8 cellular contexts compared by ENCODE assay signal in the genomic region with DNA sequence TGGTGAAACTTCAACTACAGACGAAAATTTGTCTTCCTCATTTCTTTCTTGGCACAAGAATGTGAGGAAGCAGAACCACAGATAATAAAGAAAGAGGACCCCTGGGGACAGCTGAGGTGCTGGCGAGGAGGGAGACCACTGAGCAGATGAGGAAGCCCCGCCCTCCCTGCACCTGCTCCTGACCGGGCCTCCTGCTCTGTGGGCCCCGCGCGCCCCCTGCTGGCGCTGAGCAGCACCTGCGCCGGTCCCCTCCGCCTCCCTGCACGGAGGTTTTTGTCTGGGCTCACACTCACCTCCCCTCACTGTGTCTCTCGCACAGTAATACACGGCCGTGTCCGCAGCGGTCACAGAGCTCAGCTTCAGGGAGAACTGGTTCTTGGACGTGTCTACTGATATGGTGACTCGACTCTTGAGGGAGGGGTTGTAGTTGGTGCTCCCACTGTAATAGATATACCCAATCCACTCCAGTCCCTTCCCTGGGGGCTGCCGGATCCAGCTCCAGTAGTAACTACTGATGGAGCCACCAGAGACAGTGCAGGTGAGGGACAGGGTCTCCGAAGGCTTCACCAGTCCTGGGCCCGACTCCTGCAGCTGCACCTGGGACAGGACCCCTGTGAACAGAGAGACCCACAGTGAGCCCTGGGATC.
DNase-seq lines count a peak whose midpoint lies in the region; ATAC-seq and TF ChIP-seq lines count a peak whose summit lies in the region.
"Not testable (repeated sequence)": the region's sequence is repeated elsewhere in the genome, so short reads cannot be mapped to it uniquely, and the experiment has no call there.

No MANE protein-coding gene starts in this region.

- not testable (repeated sequence) for H4K20me1 ChIP-seq in BLaER1 treated with 17β-estradiol and CSF1 and Interleukin-3, amounts not matched to agents 10 nM and 100 nM

- not testable (repeated sequence) for H3K4me1 Mint-ChIP-seq in activated CD8-positive, alpha-beta T cell treated with anti-CD3 and anti-CD28 coated beads for 36 hours (ENCODE audit: low read depth)

- intact Hi-C loops in activated CD8-positive, alpha-beta T cell treated with anti-CD3 and anti-CD28 coated beads for 36 hours (cut with micrococcal nuclease); body of pancreas (cut with DNase I): not testable (repeated sequence)

- CTCF ChIA-PET in activated CD8-positive, alpha-beta T cell treated with anti-CD3 and anti-CD28 coated beads for 36 hours (lab: Charles Lee) = interaction anchor here (0.6 to 1.8 kb wide), 16 partner anchors 9 to 203 kb away, joined by 3 to 10 read pairs (median 4); no protein-coding TSS in a partner anchor

- H3K27ac ChIP-seq in BLaER1 treated with 17β-estradiol and CSF1 and Interleukin-3, amounts not matched to agents 10 nM and 100 nM; RWPE2 (ENCODE audit: poor library complexity, severe bottlenecking); body of pancreas: not testable (repeated sequence)

- 22 to 26% methylated on average over 6 to 22 of the region's 22 CpGs for WGBS in body of pancreas, 2 donors

- H3K27me3 ChIP-seq in BLaER1 treated with 17β-estradiol and CSF1 and Interleukin-3, amounts not matched to agents 10 nM and 100 nM; RWPE2 (ENCODE audit: insufficient read depth, poor library complexity, severe bottlenecking); body of pancreas: not testable (repeated sequence)

- H3K36me3 ChIP-seq in BLaER1 treated with 17β-estradiol and CSF1 and Interleukin-3, amounts not matched to agents 10 nM and 100 nM; RWPE2 (ENCODE audit: low read depth); body of pancreas (replicated peaks in 1 of 2; ENCODE audit: insufficient read depth in 1 of 2, low read depth in 2 of 2): not testable (repeated sequence)

- H3K27me3 Mint-ChIP-seq in activated CD8-positive, alpha-beta T cell treated with anti-CD3 and anti-CD28 coated beads for 36 hours = peaks cover 30% of the 10 kb centered on the region

- H3K9ac ChIP-seq in BLaER1 treated with 17β-estradiol and CSF1 and Interleukin-3, amounts not matched to agents 10 nM and 100 nM = not testable (repeated sequence)

- not testable (repeated sequence) for TF ChIP-seq POLR2A in body of pancreas (IDR thresholded peaks at IDR 0.05)

- not testable (repeated sequence) for H3K27ac Mint-ChIP-seq in activated CD8-positive, alpha-beta T cell treated with anti-CD3 and anti-CD28 coated beads for 36 hours

- POLR2A ChIA-PET in activated CD8-positive, alpha-beta T cell treated with anti-CD3 and anti-CD28 coated beads for 36 hours (lab: Charles Lee) = not testable (repeated sequence)

- not testable (repeated sequence) for H3K4me3 ChIP-seq in BLaER1 treated with 17β-estradiol and CSF1 and Interleukin-3, amounts not matched to agents 10 nM and 100 nM; RWPE2 (ENCODE audit: severe bottlenecking); body of pancreas

- DNase-seq in GM19238 (ENCODE audit: insufficient read length, low spot score) (peak; percentile 36), NCI-H1105 treated with DMSO at 0.1 percent for 48 hours (lab: John Stamatoyannopoulos, UW) (peak; percentile 65), body of pancreas (peak in 3 of 4 donors; percentile 28 to 56 (median 32)), medulla oblongata (ENCODE audit: extremely low spot score) (peak; percentile 4)
- not testable (repeated sequence) for DNase-seq in RWPE2 (ENCODE audit: low spot score)
- DNase-seq in activated CD8-positive, alpha-beta T cell treated with anti-CD3 and anti-CD28 coated beads for 36 hours = peak; percentile 86
- DNase-seq in stimulated activated CD8-positive, alpha-beta memory T cell treated with anti-CD3 and anti-CD28 coated beads, Interleukin-15, amount 100 ng/mL, for 1 hour (ENCODE audit: low read depth) = peak; percentile 26

- peak; percentile 73; the same call in 2 of the 3 replicates for ATAC-seq in RWPE2 (ENCODE audit: low read depth)
- ATAC-seq in activated CD8-positive, alpha-beta T cell treated with anti-CD3 and anti-CD28 coated beads for 36 hours = peak; percentile 79
- ATAC-seq in body of pancreas = not testable (repeated sequence)

- H3K4me1 ChIP-seq in BLaER1 treated with 17β-estradiol and CSF1 and Interleukin-3, amounts not matched to agents 10 nM and 100 nM = peaks cover 0 to 44% (median 12%) of the 10 kb centered on the region in 10 experiments; a peak in 14 of 20 replicates
- H3K4me1 ChIP-seq in RWPE2 (ENCODE audit: insufficient read depth, poor library complexity, severe bottlenecking); body of pancreas: not testable (repeated sequence)

- not testable (repeated sequence) for H3K9me3 Mint-ChIP-seq in activated CD8-positive, alpha-beta T cell treated with anti-CD3 and anti-CD28 coated beads for 36 hours

- H3K4me2 ChIP-seq in BLaER1 treated with 17β-estradiol and CSF1 and Interleukin-3, amounts not matched to agents 10 nM and 100 nM = peak overlapping the region in 7 of 11 experiments; percentile 11 to 58 (median 37); a peak in 11 of 22 replicates

- not testable (repeated sequence) for H3K36me3 Mint-ChIP-seq in activated CD8-positive, alpha-beta T cell treated with anti-CD3 and anti-CD28 coated beads for 36 hours (ENCODE audit: low read depth)

- TF ChIP-seq CTCF in RWPE2 (IDR thresholded peaks at IDR 0.05; ENCODE audit: poor library complexity, severe bottlenecking) (peak; percentile 58), body of pancreas (IDR thresholded peaks at IDR 0.05) (peak in 5 of 7 experiments; percentile 29 to 50 (median 35))
- peak; percentile 83 for TF ChIP-seq CTCF in activated CD8-positive, alpha-beta T cell treated with anti-CD3 and anti-CD28 coated beads for 36 hours (IDR thresholded peaks at IDR 0.05)

- not testable (repeated sequence) for H3K9me3 ChIP-seq in BLaER1 treated with 17β-estradiol and CSF1 and Interleukin-3, amounts not matched to agents 10 nM and 100 nM (replicated peaks in 1 of 11); RWPE2 (ENCODE audit: severe bottlenecking); body of pancreas

- H3K4me3 Mint-ChIP-seq in activated CD8-positive, alpha-beta T cell treated with anti-CD3 and anti-CD28 coated beads for 36 hours = not testable (repeated sequence)
